In the genomic region with DNA sequence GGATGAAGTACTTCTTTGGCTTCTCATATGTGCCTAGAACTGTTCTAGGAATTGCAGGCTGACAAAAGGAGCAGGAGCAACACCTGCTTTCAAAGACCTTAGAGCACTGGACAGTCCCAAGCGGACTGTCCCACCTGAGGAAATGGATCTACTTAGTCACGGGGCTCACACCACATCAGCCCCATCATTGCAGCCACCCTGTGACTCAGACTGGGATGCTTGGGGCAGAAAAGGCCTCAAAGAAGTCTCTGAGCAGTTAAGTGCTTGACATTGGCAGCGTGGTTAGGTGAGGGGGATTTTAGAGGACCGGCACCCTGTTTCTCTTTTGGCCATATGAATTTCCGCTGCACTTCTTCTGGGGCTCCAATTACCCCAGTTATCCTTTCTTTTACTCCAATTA, we compare ENCODE assay signal across 18 cellular contexts.
"Had no signal": no experiment of that assay in that cellular context is flagged by ENCODE, and none has a peak within 500 bp of the region (broad histone marks: within the 10 kb centered on the region; RNA-seq: fewer than 3 reads in every experiment).

No MANE protein-coding gene starts in this region.

- H3K4me3 Mint-ChIP-seq: naive thymus-derived CD4-positive, alpha-beta T cell had no signal

- H3K9me3 ChIP-seq: colonic mucosa, esophagus squamous epithelium, gastroesophageal sphincter, neutrophil, right atrium auricular region, upper lobe of right lung, vagina had no signal

- ATAC-seq: gastroesophageal sphincter; left colon; naive thymus-derived CD4-positive, alpha-beta T cell; upper lobe of right lung had no signal

- H3K27me3 ChIP-seq: colonic mucosa, esophagus squamous epithelium, gastroesophageal sphincter, right atrium auricular region, tibial artery, upper lobe of right lung, vagina had no signal

- H3K36me3 ChIP-seq: colonic mucosa, esophagus squamous epithelium, gastroesophageal sphincter, neutrophil, right atrium auricular region, tibial artery, upper lobe of right lung, vagina had no signal

- H3K27ac Mint-ChIP-seq: naive thymus-derived CD4-positive, alpha-beta T cell had no signal

- H3K27ac ChIP-seq: colonic mucosa, esophagus squamous epithelium, gastroesophageal sphincter, neutrophil, right atrium auricular region, tibial artery, upper lobe of right lung, vagina had no signal

- H3K4me1 ChIP-seq: colonic mucosa, esophagus squamous epithelium, gastroesophageal sphincter, right atrium auricular region, tibial artery, upper lobe of right lung, vagina had no signal

- DNase-seq: colonic mucosa; dermis blood vessel endothelial cell; esophagus squamous epithelium; foreskin fibroblast; glutamatergic neuron; left colon; mesendoderm; naive thymus-derived CD4-positive, alpha-beta T cell; posterior cingulate gyrus; small intestine; stimulated activated CD4-positive, alpha-beta T cell treated with anti-CD3 and anti-CD28 coated beads, Interleukin-12 subunit alpha, Interleukin-12 subunit beta, amount 100 ng/mL, for 4 hours; stimulated activated naive CD4-positive, alpha-beta T cell treated with Interleukin-2 at 50 U/mL for 16 hours; tibial artery; upper lobe of right lung had no signal

- H3K4me3 ChIP-seq: colonic mucosa, esophagus squamous epithelium, gastroesophageal sphincter, right atrium auricular region, tibial artery, upper lobe of right lung, vagina had no signal
